Comparison of ENCODE assay signal across 26 cellular contexts in genomic region chr17:14910916-14911315, GRCh38.
"Had no signal": no experiment of that assay in that cellular context is flagged by ENCODE, and none has a peak within 500 bp of the region (broad histone marks: within the 10 kb centered on the region; RNA-seq: fewer than 3 reads in every experiment).

No MANE protein-coding gene starts in this region.

- FAIRE-seq: small intestine had no signal

- H3K27me3 ChIP-seq: neural progenitor cell, ovary, right lobe of liver, sigmoid colon, testis, tibial artery, transverse colon, uterus had no signal

- H3K4me3 ChIP-seq: neural progenitor cell, ovary, psoas muscle, right lobe of liver, sigmoid colon, suprapubic skin, testis, tibial artery, transverse colon, upper lobe of right lung, uterus had no signal

- H2AFZ ChIP-seq: neural progenitor cell, parathyroid adenoma had no signal

- H3K4me2 ChIP-seq: neural progenitor cell had no signal

- H3K9me3 ChIP-seq: ovary, psoas muscle, right lobe of liver, sigmoid colon, suprapubic skin, testis, tibial artery, transverse colon, upper lobe of right lung, uterus had no signal

- H3K36me3 ChIP-seq: ovary, right lobe of liver, sigmoid colon, suprapubic skin, tibial artery, transverse colon, upper lobe of right lung, uterus had no signal

- H3K4me1 ChIP-seq: neural progenitor cell, parathyroid adenoma, psoas muscle, right lobe of liver, sigmoid colon, suprapubic skin, testis, tibial artery, transverse colon, upper lobe of right lung, uterus had no signal

- H3K9ac ChIP-seq: neural progenitor cell, parathyroid adenoma had no signal

- H3K27ac ChIP-seq: neural progenitor cell, ovary, parathyroid adenoma, psoas muscle, right lobe of liver, sigmoid colon, suprapubic skin, testis, tibial artery, transverse colon, upper lobe of right lung, uterus had no signal

- ATAC-seq: natural killer cell; psoas muscle; right cardiac atrium; right lobe of liver; stimulated activated memory B cell treated with anti-CD40 and anti-IgM and Interleukin-4, amounts not matched to agents 10 μg/mL and 1 μg/mL and 100 μg/mL, for 72 hours; stimulated activated naive CD8-positive, alpha-beta T cell treated with anti-CD3 and anti-CD28 coated beads, Interleukin-15, amount 100 ng/mL, for 72 hours; stimulated activated naive CD8-positive, alpha-beta T cell treated with anti-CD3 and anti-CD28 coated beads, Interleukin-15, Interleukin-2, amounts not matched to agents 100 U/mL and 50 U/mL, for 24 hours; upper lobe of right lung had no signal

- DNase-seq: natural killer cell; occipital lobe; ovary; posterior cingulate gyrus; psoas muscle; right cardiac atrium; right lobe of liver; sigmoid colon; small intestine; stimulated activated CD4-positive, alpha-beta T cell treated with anti-CD3 and anti-CD28 coated beads, Interleukin-1b, Interleukin-23, amount 100 ng/mL, for 48 hours; stimulated activated CD4-positive, alpha-beta T cell treated with anti-CD3 and anti-CD28 coated beads, Interleukin-4, amount 100 ng/mL, for 1 hour; stimulated activated CD4-positive, alpha-beta T cell treated with anti-CD3 and anti-CD28 coated beads, Interleukin-4, amount 100 ng/mL, for 4 hours; stimulated activated CD8-positive, alpha-beta memory T cell treated with anti-CD3 and anti-CD28 coated beads, Interleukin-4, amount 100 ng/mL, for 48 hours; stimulated activated naive CD4-positive, alpha-beta T cell; stimulated activated naive CD8-positive, alpha-beta T cell treated with anti-CD3 and anti-CD28 coated beads, Interleukin-15, amount 100 ng/mL, for 72 hours; stimulated activated naive CD8-positive, alpha-beta T cell treated with anti-CD3 and anti-CD28 coated beads, Interleukin-15, Interleukin-2, amounts not matched to agents 100 U/mL and 50 U/mL, for 24 hours; substantia nigra; testis; tibial artery; transverse colon; upper lobe of right lung; uterus had no signal

- H3K79me2 ChIP-seq: parathyroid adenoma had no signal
